ENCODE assay signal across 11 cellular contexts in genomic region chr2:47488870-47489584, GRCh38.
DNase-seq lines count a peak whose midpoint lies in the region; ATAC-seq and TF ChIP-seq lines count a peak whose summit lies in the region.
"Had no signal": no experiment of that assay in that cellular context is flagged by ENCODE, and none has a peak within 500 bp of the region (broad histone marks: within the 10 kb centered on the region; RNA-seq: fewer than 3 reads in every experiment).

No MANE protein-coding gene starts in this region.

- H3K4me3 ChIP-seq in astrocyte of the spinal cord (ENCODE audit: low read depth, low read length): no peak overlapping the region
- no peak overlapping the region for H3K4me3 ChIP-seq in left lung

- peaks cover 0 to 6% of the 10 kb centered on the region in 2 donors for H3K9me3 Mint-ChIP-seq in effector memory CD8-positive, alpha-beta T cell

- H3K36me3 ChIP-seq in left lung: no peaks in the 10 kb centered on the region

- H3K4me1 Mint-ChIP-seq in effector memory CD8-positive, alpha-beta T cell (ENCODE audit: low read depth in 2 of 2): peaks cover 9 to 14% of the 10 kb centered on the region in 2 donors

- H3K27ac ChIP-seq in left lung: no peak overlapping the region
- H3K27ac ChIP-seq: parathyroid adenoma, VCaP had no signal

- no peak for TF ChIP-seq CTCF in astrocyte of the spinal cord (IDR thresholded peaks at IDR 0.05; ENCODE audit: low read depth, low read length)
- TF ChIP-seq CTCF in left lung (IDR thresholded peaks at IDR 0.05): no peak
- no peak for TF ChIP-seq CTCF in GM20000 (IDR thresholded peaks at IDR 0.05; ENCODE audit: extremely low read depth, missing control alignments)

- no peaks in the 10 kb centered on the region for H3K9me3 ChIP-seq in left lung

- TF ChIP-seq RAD21 in Ishikawa (IDR thresholded peaks at IDR 0.05; ENCODE audit: low read depth): no peak

- in situ Hi-C loops in Caki2 (cut with HindIII; ENCODE audit: low pct_unique_long_range_greater_than_20kb, low sequenced_read_pairs) (no loop called here), astrocyte of the spinal cord (cut with HindIII; ENCODE audit: low sequenced_read_pairs) (no loop called here)

- no peak overlapping the region for H3K27ac Mint-ChIP-seq in effector memory CD8-positive, alpha-beta T cell

- no peaks in the 10 kb centered on the region for H3K27me3 ChIP-seq in left lung

- ATAC-seq in left lung (peak; percentile 25), GM21717 (IDR thresholded peaks at IDR 0.05; ENCODE audit: unreplicated experiment) (no peak)
- ATAC-seq in effector memory CD8-positive, alpha-beta T cell (replicated peaks): no peak

- peaks cover 7 to 9% of the 10 kb centered on the region in 2 donors for H3K4me1 ChIP-seq in left lung
- H3K4me1 ChIP-seq: parathyroid adenoma had no signal

- DNase-seq in Caki2 (ENCODE audit: low read depth) (peak; percentile 66), astrocyte of the spinal cord (ENCODE audit: low read depth, low spot score) (peak; percentile 78), left lung (no peak), GM20000 (ENCODE audit: low spot score) (no peak), NCI-H2029 (lab: John Stamatoyannopoulos, UW) (no peak)
- DNase-seq in effector memory CD8-positive, alpha-beta T cell: no peak
- DNase-seq: NCI-H446 treated with DMSO at 0.1 percent for 48 hours had no signal

- TF ChIP-seq EP300 in Ishikawa (IDR thresholded peaks at IDR 0.05; ENCODE audit: borderline replicate concordance): no peak

- intact Hi-C loops in left lung (cut with DNase I): no loop called here

- no peak overlapping the region for H3K4me3 Mint-ChIP-seq in effector memory CD8-positive, alpha-beta T cell

- H3K36me3 Mint-ChIP-seq in effector memory CD8-positive, alpha-beta T cell (ENCODE audit: insufficient read depth): no peaks in the 10 kb centered on the region

- H3K27me3 Mint-ChIP-seq in effector memory CD8-positive, alpha-beta T cell: no peaks in the 10 kb centered on the region

TF ChIP-seq in Ishikawa, 13 proteins besides CTCF, POLR2A, EP300 and RAD21:
- no peak for TF ChIP-seq TAF1 (IDR thresholded peaks at IDR 0.05; ENCODE audit: low read depth)
- peak; percentile 57; the same call in 1 of the 2 replicates for TF ChIP-seq MAX (IDR thresholded peaks at IDR 0.05)
- no peak for TF ChIP-seq TCF12 (IDR thresholded peaks at IDR 0.05; ENCODE audit: low read depth)
- no peak for TF ChIP-seq YY1 (IDR thresholded peaks at IDR 0.05; ENCODE audit: low read depth)
- TF ChIP-seq ZBTB7A (IDR thresholded peaks at IDR 0.05; ENCODE audit: low read depth): no peak
- peak; percentile 26; the same call in 1 of the 2 replicates for TF ChIP-seq TEAD4 (IDR thresholded peaks at IDR 0.05)
- TF ChIP-seq FOXM1 (IDR thresholded peaks at IDR 0.05; ENCODE audit: borderline replicate concordance, low read depth): no peak
- TF ChIP-seq REST (IDR thresholded peaks at IDR 0.05; ENCODE audit: low read depth): no peak
- no peak for TF ChIP-seq EGR1 (IDR thresholded peaks at IDR 0.05)
- peak; percentile 50; the same call in 1 of the 2 replicates for TF ChIP-seq NFIC (IDR thresholded peaks at IDR 0.05)
- no peak for TF ChIP-seq USF1 (IDR thresholded peaks at IDR 0.05)
- no peak for TF ChIP-seq CEBPB (IDR thresholded peaks at IDR 0.05)
- TF ChIP-seq CREB1 (IDR thresholded peaks at IDR 0.05; ENCODE audit: low read depth): no peak

Comparison
In these comparisons a context has a peak if more than half of its experiments do, and no peak if none do; other contexts are left out.
1. DNase-seq: peak in Caki2 (single experiment) and astrocyte of the spinal cord (single experiment); none in left lung (0 of 2), GM20000 (single experiment), effector memory CD8-positive, alpha-beta T cell (0 of 3) and NCI-H2029 (single experiment).